In the genomic region with DNA sequence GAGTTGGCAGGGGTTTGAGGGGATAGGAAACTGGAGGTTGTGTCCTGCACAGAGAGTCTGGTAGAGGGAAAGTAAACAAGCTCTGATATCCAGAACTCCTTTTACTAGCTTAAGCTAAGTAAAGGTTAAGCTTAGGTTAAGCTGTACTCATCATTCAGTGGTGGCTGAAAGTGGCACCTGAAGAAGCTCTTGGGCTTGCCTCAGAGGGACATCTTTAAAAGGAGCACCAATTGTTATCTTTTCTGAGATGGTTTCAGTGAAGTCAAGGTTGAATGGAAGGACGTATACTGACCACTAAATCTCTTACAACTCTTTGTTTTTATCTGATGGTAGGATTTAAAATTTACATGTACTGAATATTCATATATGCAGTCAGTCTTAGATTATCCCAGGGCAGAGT, we compare ENCODE assay signal across 1 cellular context.
TF ChIP-seq lines count a peak whose summit lies in the region.

No MANE protein-coding gene starts in this region.

TF ChIP-seq in GM23338, 12 proteins besides CTCF, POLR2A, EP300 and RAD21:
- TF ChIP-seq ZNF331 (CRISPR knock-in tag; IDR thresholded peaks at IDR 0.05; ENCODE audit: low read depth) (no peak), POLR2AphosphoS5 (IDR thresholded peaks at IDR 0.05; ENCODE audit: low read depth) (no peak), STAT1 (IDR thresholded peaks at IDR 0.05; ENCODE audit: unreplicated experiment) (no peak), CREB1 (CRISPR knock-in tag; IDR thresholded peaks at IDR 0.05; ENCODE audit: low read depth) (no peak)
- TF ChIP-seq, protein P1, sequence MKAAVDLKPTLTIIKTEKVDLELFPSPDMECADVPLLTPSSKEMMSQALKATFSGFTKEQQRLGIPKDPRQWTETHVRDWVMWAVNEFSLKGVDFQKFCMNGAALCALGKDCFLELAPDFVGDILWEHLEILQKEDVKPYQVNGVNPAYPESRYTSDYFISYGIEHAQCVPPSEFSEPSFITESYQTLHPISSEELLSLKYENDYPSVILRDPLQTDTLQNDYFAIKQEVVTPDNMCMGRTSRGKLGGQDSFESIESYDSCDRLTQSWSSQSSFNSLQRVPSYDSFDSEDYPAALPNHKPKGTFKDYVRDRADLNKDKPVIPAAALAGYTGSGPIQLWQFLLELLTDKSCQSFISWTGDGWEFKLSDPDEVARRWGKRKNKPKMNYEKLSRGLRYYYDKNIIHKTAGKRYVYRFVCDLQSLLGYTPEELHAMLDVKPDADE (IDR thresholded peaks at IDR 0.05) = no peak
